ENCODE assay signal across 32 cellular contexts in genomic region chr10:61359452-61359851, GRCh38.
"Had no signal": no experiment of that assay in that cellular context is flagged by ENCODE, and none has a peak within 500 bp of the region (broad histone marks: within the 10 kb centered on the region; RNA-seq: fewer than 3 reads in every experiment).

No MANE protein-coding gene starts in this region.

- H3K27me3 ChIP-seq: brain microvascular endothelial cell, esophagus squamous epithelium, gastroesophageal sphincter, heart right ventricle, hepatocyte had no signal

- H3K4me1 ChIP-seq: esophagus squamous epithelium, gastroesophageal sphincter, heart right ventricle had no signal

- H3K4me2 ChIP-seq: hepatocyte had no signal

- H2AFZ ChIP-seq: hepatocyte had no signal

- FAIRE-seq: astrocyte, bronchial epithelial cell, endometrium, endothelial cell of umbilical vein, TTC549 had no signal

- H3K4me3 ChIP-seq: coronary artery, esophagus squamous epithelium, gastroesophageal sphincter, heart right ventricle, hepatocyte had no signal

- H3K27ac ChIP-seq: brain microvascular endothelial cell, coronary artery, epithelial cell of prostate, esophagus squamous epithelium, gastroesophageal sphincter, heart right ventricle, hepatocyte, VCaP had no signal

- DNase-seq: activated B cell treated with CpG ODN at 0.5 μM for 24 hours; activated CD4-positive, alpha-beta T cell treated with anti-CD3 and anti-CD28 coated beads for 48 hours; activated CD4-positive, alpha-beta T cell treated with anti-CD3 and anti-CD28 coated beads, Interleukin-2, amount 50 U/mL, for 1 hour; activated CD4-positive, alpha-beta T cell treated with anti-CD3 and anti-CD28 coated beads, Interleukin-2, amount 50 U/mL, for 48 hours; activated CD8-positive, alpha-beta memory T cell treated with anti-CD3 and anti-CD28 coated beads for 24 hours; activated CD8-positive, alpha-beta T cell treated with anti-CD3 and anti-CD28 coated beads for 36 hours; activated effector memory CD4-positive, alpha-beta T cell treated with Interleukin-2 at 50 U/mL for 16 hours; activated gamma-delta T cell treated with Interleukin-2 at 50 U/mL for 16 hours; activated naive CD4-positive, alpha-beta T cell treated with anti-CD3 and anti-CD28 coated beads, Interleukin-2, amount 50 U/mL, for 16 hours; activated naive CD4-positive, alpha-beta T cell treated with Interleukin-2 at 50 U/mL for 16 hours; activated T-cell treated with anti-CD3 and anti-CD28 coated beads, Interleukin-2, amount 50 U/mL, for 4 hours; amniotic stem cell; anterior cingulate cortex; brain microvascular endothelial cell; dermis blood vessel endothelial cell; effector CD4-positive, alpha-beta T cell; esophagus squamous epithelium; foreskin melanocyte; heart right ventricle; T-helper 2 cell had no signal

- H3K79me2 ChIP-seq: hepatocyte had no signal

- H3K9me3 ChIP-seq: esophagus squamous epithelium, gastroesophageal sphincter, heart right ventricle had no signal

- H3K36me3 ChIP-seq: brain microvascular endothelial cell, esophagus squamous epithelium, gastroesophageal sphincter, heart right ventricle had no signal

- ATAC-seq: activated CD4-positive, CD25-positive, alpha-beta regulatory T cell treated with anti-CD3 and anti-CD28 coated beads, Interleukin-2, amount 50 U/mL, for 24 hours; activated CD8-positive, alpha-beta T cell treated with anti-CD3 and anti-CD28 coated beads for 36 hours; activated T-cell treated with anti-CD3 and anti-CD28 coated beads, Interleukin-2, amount 50 U/mL, for 4 hours; activated T-helper 17 cell treated with anti-CD3 and anti-CD28 coated beads, Interleukin-2, amount 50 U/mL, for 72 hours; gastroesophageal sphincter; heart right ventricle had no signal
